ENCODE assay signal across 8 cellular contexts in the genomic region with DNA sequence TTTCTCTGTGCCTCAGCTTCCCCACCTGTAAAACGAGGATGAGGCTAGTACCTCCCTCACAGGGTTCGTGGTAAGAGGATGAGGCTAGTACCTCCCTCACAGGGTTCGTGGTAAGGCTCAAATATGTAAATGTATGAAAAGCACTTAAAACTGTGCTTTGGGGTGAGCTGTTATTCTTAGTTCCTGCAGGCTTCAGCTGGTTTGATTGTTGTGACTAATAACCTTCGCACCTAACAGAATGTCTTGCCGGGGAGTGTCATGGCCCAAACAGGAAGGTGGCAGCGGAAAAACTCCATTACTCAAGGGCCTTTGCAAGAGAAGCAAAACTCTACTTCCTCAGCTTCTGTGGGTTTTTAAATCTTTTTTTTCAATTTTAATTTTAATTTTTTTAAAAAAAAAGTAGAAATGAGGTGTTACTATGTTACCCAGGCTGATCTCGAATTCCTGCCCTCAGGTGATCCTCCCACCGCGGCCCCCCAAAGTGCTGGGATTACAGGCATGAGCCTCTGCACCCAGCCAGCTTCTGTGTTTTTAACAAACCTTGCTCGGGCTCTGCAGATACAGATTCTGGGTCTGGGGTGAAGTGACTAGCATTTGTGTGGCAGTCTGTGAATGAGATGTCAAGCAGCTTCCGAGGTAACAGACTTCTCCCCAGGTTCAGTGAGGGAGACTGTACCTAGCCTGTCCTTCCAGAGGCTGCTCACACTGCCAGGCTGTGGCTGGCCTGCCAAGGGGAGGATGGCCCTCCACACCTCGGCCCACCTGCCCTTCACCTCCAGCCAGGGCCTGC.
DNase-seq lines count a peak whose midpoint lies in the region; ATAC-seq and TF ChIP-seq lines count a peak whose summit lies in the region.

No MANE protein-coding gene starts in this region.

- peaks cover 87% of the 10 kb centered on the region for H3K4me1 ChIP-seq in CD8-positive, alpha-beta memory T cell (ENCODE audit: insufficient read depth, low read length)

- H3K9me3 ChIP-seq in CD8-positive, alpha-beta memory T cell (ENCODE audit: low read length): no peaks in the 10 kb centered on the region

- peak overlapping the region; percentile 46 for H3K27ac ChIP-seq in CD8-positive, alpha-beta memory T cell (ENCODE audit: low read depth, low read length)

- H3K27me3 ChIP-seq in CD8-positive, alpha-beta memory T cell (ENCODE audit: insufficient read depth, low read length, poor library complexity, severe bottlenecking): no peaks in the 10 kb centered on the region

- no peaks in the 10 kb centered on the region for H3K9me3 Mint-ChIP-seq in CD8-positive, alpha-beta memory T cell
- H3K9me3 Mint-ChIP-seq in activated T-cell treated with anti-CD3 and anti-CD28 coated beads, Interleukin-2, amount 50 U/mL, for 72 hours: no peaks in the 10 kb centered on the region
- H3K9me3 Mint-ChIP-seq in naive B cell: no peaks in the 10 kb centered on the region

- H3K36me3 Mint-ChIP-seq in CD8-positive, alpha-beta memory T cell: peaks cover 0 to 4% (median 0%) of the 10 kb centered on the region in 3 donors
- no peaks in the 10 kb centered on the region for H3K36me3 Mint-ChIP-seq in activated T-cell treated with anti-CD3 and anti-CD28 coated beads, Interleukin-2, amount 50 U/mL, for 72 hours (ENCODE audit: insufficient read depth in 2 of 2)
- H3K36me3 Mint-ChIP-seq in naive B cell: no peaks in the 10 kb centered on the region

- TF ChIP-seq CTCF in GM20000 (IDR thresholded peaks at IDR 0.05; ENCODE audit: extremely low read depth, missing control alignments): no peak

- peak overlapping the region; percentile 54 to 91 (median 79) for H3K4me3 Mint-ChIP-seq in CD8-positive, alpha-beta memory T cell
- peak overlapping the region; percentile 89 to 95 for H3K4me3 Mint-ChIP-seq in activated T-cell treated with anti-CD3 and anti-CD28 coated beads, Interleukin-2, amount 50 U/mL, for 72 hours
- H3K4me3 Mint-ChIP-seq in naive B cell: peak overlapping the region; percentile 57 to 95 (median 86)

- POLR2A ChIA-PET in CD8-positive, alpha-beta memory T cell (lab: Charles Lee): interaction anchor here (0.6 to 4.9 kb wide), 8 partner anchors 9 to 856 kb away, joined by 3 to 39 read pairs (median 4); no protein-coding TSS in a partner anchor

- H3K4me1 Mint-ChIP-seq in CD8-positive, alpha-beta memory T cell: peaks cover 81 to 100% (median 87%) of the 10 kb centered on the region in 3 donors
- H3K4me1 Mint-ChIP-seq in activated T-cell treated with anti-CD3 and anti-CD28 coated beads, Interleukin-2, amount 50 U/mL, for 72 hours (ENCODE audit: low read depth): peaks cover 98% of the 10 kb centered on the region
- peaks cover 75 to 98% (median 87%) of the 10 kb centered on the region in 3 donors for H3K4me1 Mint-ChIP-seq in naive B cell

- no peaks in the 10 kb centered on the region for H3K27me3 Mint-ChIP-seq in CD8-positive, alpha-beta memory T cell
- no peaks in the 10 kb centered on the region for H3K27me3 Mint-ChIP-seq in activated T-cell treated with anti-CD3 and anti-CD28 coated beads, Interleukin-2, amount 50 U/mL, for 72 hours (ENCODE audit: low read depth)
- no peaks in the 10 kb centered on the region for H3K27me3 Mint-ChIP-seq in naive B cell

- DNase-seq in CD8-positive, alpha-beta memory T cell: peak; percentile 46 to 83 (median 75)
- DNase-seq in GM20000 (ENCODE audit: low spot score) (peak; percentile 73), NAMALWA (ENCODE audit: low spot score) (peak; percentile 92), naive B cell (peak; percentile 73), midbrain (lab: John Stamatoyannopoulos, UW) (no peak), glomerular visceral epithelial cell (ENCODE audit: extremely low spot score) (no peak), NCI-H187 (lab: John Stamatoyannopoulos, UW) (no peak)
- peak; percentile 73 to 76 for DNase-seq in activated T-cell treated with anti-CD3 and anti-CD28 coated beads, Interleukin-2, amount 50 U/mL, for 72 hours

- ATAC-seq in activated T-cell treated with anti-CD3 and anti-CD28 coated beads, Interleukin-2, amount 50 U/mL, for 72 hours (replicated peaks in 1 of 2): peak; percentile 80 to 82
- ATAC-seq in naive B cell (ENCODE audit: low read depth in 2 of 2): peak; percentile 55 to 62

- peak overlapping the region; percentile 46 for H3K4me3 ChIP-seq in CD8-positive, alpha-beta memory T cell (ENCODE audit: low read length)

- H3K36me3 ChIP-seq in CD8-positive, alpha-beta memory T cell (ENCODE audit: insufficient read depth, low read length): no peaks in the 10 kb centered on the region

- peak overlapping the region; percentile 87 to 99 (median 97) for H3K27ac Mint-ChIP-seq in CD8-positive, alpha-beta memory T cell
- peak overlapping the region; percentile 95 for H3K27ac Mint-ChIP-seq in activated T-cell treated with anti-CD3 and anti-CD28 coated beads, Interleukin-2, amount 50 U/mL, for 72 hours
- peak overlapping the region; percentile 89 to 99 (median 98) for H3K27ac Mint-ChIP-seq in naive B cell

- CTCF ChIA-PET in CD8-positive, alpha-beta memory T cell (lab: Charles Lee): interaction anchor here (1.3 to 5.0 kb wide), 4 partner anchors 12 to 57 kb away, joined by 5 to 48 read pairs (median 8); no protein-coding TSS in a partner anchor

Comparison
In these comparisons a context has a peak if more than half of its experiments do, and no peak if none do; other contexts are left out.
1. DNase-seq: peak in CD8-positive, alpha-beta memory T cell (5 of 5), GM20000 (single experiment), NAMALWA (single experiment), activated T-cell treated with anti-CD3 and anti-CD28 coated beads, Interleukin-2, amount 50 U/mL, for 72 hours (2 of 2) and naive B cell (single experiment); none in midbrain (single experiment), glomerular visceral epithelial cell (single experiment) and NCI-H187 (0 of 2).
2. Peak in every context shown above with its lines, with median percentiles within 50 percentile points of each other: H3K27ac Mint-ChIP-seq and H3K4me3 Mint-ChIP-seq.